In the genomic region with DNA sequence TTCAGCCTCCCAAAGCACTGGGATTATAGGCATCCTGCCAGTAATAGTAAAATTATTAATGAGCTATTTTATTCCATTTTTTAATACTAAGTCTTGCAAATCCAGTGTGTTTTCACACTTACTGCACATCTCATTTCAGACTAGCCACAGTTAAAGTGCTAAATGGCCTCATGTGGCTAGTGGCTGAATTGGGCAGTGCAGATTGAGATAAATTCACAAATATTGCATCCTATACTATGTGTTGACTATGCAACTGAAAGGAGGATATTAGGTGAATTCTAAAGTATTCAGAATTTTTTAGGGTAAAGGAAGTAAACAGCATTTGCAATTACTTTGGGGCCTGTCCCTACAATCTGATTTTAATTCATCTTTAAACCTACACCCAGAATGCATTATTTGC, we compare ENCODE assay signal across 10 cellular contexts.
DNase-seq lines count a peak whose midpoint lies in the region; ATAC-seq and TF ChIP-seq lines count a peak whose summit lies in the region.
"Had no signal": no experiment of that assay in that cellular context is flagged by ENCODE, and none has a peak within 500 bp of the region (broad histone marks: within the 10 kb centered on the region; RNA-seq: fewer than 3 reads in every experiment).

No MANE protein-coding gene starts in this region.

- DNase-seq in GM13977 (ENCODE audit: low spot score) (no peak), foreskin melanocyte (no peak), GM10248 (ENCODE audit: extremely low spot score) (no peak), medulla oblongata (ENCODE audit: extremely low spot score) (no peak)
- no peak for DNase-seq in effector memory CD8-positive, alpha-beta T cell
- DNase-seq: SHP77 had no signal

- CTCF ChIA-PET in GM10248 (lab: Yijun Ruan, JAX) = interaction anchor here (0.9 to 1.5 kb wide), 5 partner anchors 12 to 39 kb away, joined by 3 to 5 read pairs (median 4); no protein-coding TSS in a partner anchor

- peaks cover 36% of the 10 kb centered on the region for H3K36me3 Mint-ChIP-seq in effector memory CD8-positive, alpha-beta T cell (ENCODE audit: insufficient read depth)
- H3K36me3 Mint-ChIP-seq: mesothelial cell of epicardium had no signal

- TF ChIP-seq CTCF in GM13977 (IDR thresholded peaks at IDR 0.05; ENCODE audit: extremely low read depth, insufficient read depth, missing control alignments) (peak; percentile 17), GM10248 (IDR thresholded peaks at IDR 0.05; ENCODE audit: control extremely low read depth, extremely low read depth, low read depth, missing control alignments) (no peak)

- POLR2A ChIA-PET in GM10248 (lab: Yijun Ruan, JAX) = interaction anchor here (0.5 kb wide), 1 partner anchor 80 kb away, joined by 4 read pairs; no protein-coding TSS in a partner anchor

- no peaks in the 10 kb centered on the region for H3K27me3 Mint-ChIP-seq in effector memory CD8-positive, alpha-beta T cell

- ATAC-seq in GM21423 (IDR thresholded peaks at IDR 0.05; ENCODE audit: unreplicated experiment) (peak; percentile 41), HG03354 (IDR thresholded peaks at IDR 0.05; ENCODE audit: poor library complexity, severe bottlenecking, unreplicated experiment) (peak; percentile 47), HG03469 (IDR thresholded peaks at IDR 0.05; ENCODE audit: unreplicated experiment) (no peak)
- ATAC-seq in effector memory CD8-positive, alpha-beta T cell (replicated peaks) = peak; percentile 39

- peak overlapping the region; percentile 68 to 87 for H3K4me3 Mint-ChIP-seq in effector memory CD8-positive, alpha-beta T cell
- H3K4me3 Mint-ChIP-seq: mesothelial cell of epicardium had no signal

- peak overlapping the region; percentile 95 to 97 for H3K27ac Mint-ChIP-seq in effector memory CD8-positive, alpha-beta T cell
- H3K27ac Mint-ChIP-seq: mesothelial cell of epicardium had no signal

- H3K4me1 Mint-ChIP-seq in effector memory CD8-positive, alpha-beta T cell (ENCODE audit: low read depth in 2 of 2) = peaks cover 63 to 87% of the 10 kb centered on the region in 2 donors
- H3K4me1 Mint-ChIP-seq: mesothelial cell of epicardium had no signal

- in situ Hi-C loops in GM13977 (cut with MboI; ENCODE audit: low pct_unique_long_range_greater_than_20kb, low sequenced_read_pairs, unreplicated experiment) = no loop called here

- H3K9me3 Mint-ChIP-seq in effector memory CD8-positive, alpha-beta T cell = peaks cover 1 to 7% of the 10 kb centered on the region in 2 donors
- H3K9me3 Mint-ChIP-seq: mesothelial cell of epicardium had no signal
